9 cellular contexts compared by ENCODE assay signal in genomic region chr1:85328713-85329376, GRCh38. TPM values are rescaled to one million over a fixed set of nuclear protein-coding genes. Genes with fewer than 3 reads are reported as not detected.
DNase-seq lines count a peak whose midpoint lies in the region; TF ChIP-seq lines count a peak whose summit lies in the region.
"Had no signal": no experiment of that assay in that cellular context is flagged by ENCODE, and none has a peak within 500 bp of the region (broad histone marks: within the 10 kb centered on the region; RNA-seq: fewer than 3 reads in every experiment).

No MANE protein-coding gene starts in this region.

- H3K27ac ChIP-seq in mesodermal cell (ENCODE audit: low read depth, low read length, severe bottlenecking): peak overlapping the region; percentile 97

- peaks cover 28 to 51% (median 32%) of the 10 kb centered on the region in 3 donors for H3K27me3 Mint-ChIP-seq in CD14-positive monocyte (ENCODE audit: low read depth in 3 of 3)
- H3K27me3 Mint-ChIP-seq: activated B cell treated with CpG ODN at 0.5 μM for 24 hours had no signal

- peaks cover 6% of the 10 kb centered on the region for H3K36me3 ChIP-seq in mesodermal cell (ENCODE audit: control insufficient read depth, insufficient read depth, low read length)

- DNase-seq in ACHN (peak; percentile 96), epidermal melanocyte (ENCODE audit: insufficient read length, low spot score) (peak; percentile 31), CD14-positive monocyte (ENCODE audit: low spot score) (no peak), NCI-H2196 (lab: John Stamatoyannopoulos, UW; ENCODE audit: unreplicated experiment) (no peak), superior temporal gyrus (ENCODE audit: extremely low spot score) (no peak)
- no peak for DNase-seq in activated CD4-positive, alpha-beta T cell treated with anti-CD3 and anti-CD28 coated beads, Interleukin-2, amount 50 U/mL, for 4 hours
- DNase-seq: activated B cell treated with CpG ODN at 0.5 μM for 24 hours had no signal

- H3K27ac Mint-ChIP-seq in CD14-positive monocyte: no peak overlapping the region
- H3K27ac Mint-ChIP-seq: activated B cell treated with CpG ODN at 0.5 μM for 24 hours had no signal

- no peak overlapping the region for H3K4me3 Mint-ChIP-seq in CD14-positive monocyte
- H3K4me3 Mint-ChIP-seq: activated B cell treated with CpG ODN at 0.5 μM for 24 hours had no signal

- no peaks in the 10 kb centered on the region for H3K9me3 ChIP-seq in mesodermal cell (ENCODE audit: control insufficient read depth, low read length)

- peaks cover 8 to 13% (median 11%) of the 10 kb centered on the region in 7 donors for H3K9me3 Mint-ChIP-seq in CD14-positive monocyte

- no peak for TF ChIP-seq RAD21 in Ishikawa (IDR thresholded peaks at IDR 0.05; ENCODE audit: low read depth)

- peaks cover 0 to 8% of the 10 kb centered on the region in 2 donors for H3K36me3 Mint-ChIP-seq in CD14-positive monocyte

- H3K4me1 Mint-ChIP-seq in CD14-positive monocyte: no peaks in the 10 kb centered on the region

- H3K4me1 ChIP-seq in mesodermal cell (ENCODE audit: control insufficient read depth, insufficient read depth, low read length, poor library complexity, severe bottlenecking): peaks cover 60% of the 10 kb centered on the region

- 25% methylated on average over 1 of the region's 3 CpGs; no CpG with 5 or more reads in 1 of the 2 experiments for WGBS in mesodermal cell (ENCODE audit: insufficient coverage in 2 of 2), 2 experiments

- in situ Hi-C loops in ACHN (cut with HindIII; ENCODE audit: low pct_ligation_motif_present, low pct_unique_long_range_greater_than_20kb, low sequenced_read_pairs): no loop called here

- intact Hi-C loops in CD14-positive monocyte (cut with micrococcal nuclease): no loop called here

- no peak for TF ChIP-seq CTCF in CD14-positive monocyte (IDR thresholded peaks at IDR 0.05)

- peak; percentile 81; the same call in 1 of the 2 replicates for TF ChIP-seq EP300 in Ishikawa (IDR thresholded peaks at IDR 0.05; ENCODE audit: borderline replicate concordance)

- H3K4me3 ChIP-seq in mesodermal cell (ENCODE audit: extremely low read depth, insufficient read depth, low read length, poor library complexity, severe bottlenecking): no peak overlapping the region

TF ChIP-seq in Ishikawa, 13 proteins besides CTCF, POLR2A, EP300 and RAD21:
- TF ChIP-seq MAX (IDR thresholded peaks at IDR 0.05): peak; percentile 66
- TF ChIP-seq CEBPB (IDR thresholded peaks at IDR 0.05): no peak
- no peak for TF ChIP-seq ZBTB7A (IDR thresholded peaks at IDR 0.05; ENCODE audit: low read depth)
- no peak for TF ChIP-seq CREB1 (IDR thresholded peaks at IDR 0.05; ENCODE audit: low read depth)
- TF ChIP-seq REST (IDR thresholded peaks at IDR 0.05; ENCODE audit: low read depth): no peak
- TF ChIP-seq FOXM1 (IDR thresholded peaks at IDR 0.05; ENCODE audit: borderline replicate concordance, low read depth): peak; percentile 60; the same call in 1 of the 2 replicates
- TF ChIP-seq TCF12 (IDR thresholded peaks at IDR 0.05; ENCODE audit: low read depth): peak; percentile 72
- no peak for TF ChIP-seq EGR1 (IDR thresholded peaks at IDR 0.05)
- peak; percentile 95 for TF ChIP-seq TEAD4 (IDR thresholded peaks at IDR 0.05)
- 0 out of 2 replicates have a peak, but pooled peaks have one; percentile 33 for TF ChIP-seq USF1 (IDR thresholded peaks at IDR 0.05)
- TF ChIP-seq NFIC (IDR thresholded peaks at IDR 0.05): peak; percentile 61

RNA-seq across cellular contexts. Expression of gene BCL10, which starts 52.4 kb away (rescaled TPM):
- 21.2 TPM for polyA plus RNA-seq in mesodermal cell (2013, experiment 1 of 2)
- 22.0 TPM for polyA plus RNA-seq in mesodermal cell (2013, experiment 2 of 2)
- 10 to 100 TPM; 26.9 to 27.9 TPM for polyA plus RNA-seq in CD14-positive monocyte

Comparison
In these comparisons a context has a peak if more than half of its experiments do, and no peak if none do; other contexts are left out.
1. DNase-seq: peak in ACHN (single experiment) and epidermal melanocyte (single experiment); none in CD14-positive monocyte (single experiment), NCI-H2196 (single experiment), superior temporal gyrus (single experiment) and activated CD4-positive, alpha-beta T cell treated with anti-CD3 and anti-CD28 coated beads, Interleukin-2, amount 50 U/mL, for 4 hours (0 of 2).